ENCODE assay signal across 1 cellular context in the genomic region with DNA sequence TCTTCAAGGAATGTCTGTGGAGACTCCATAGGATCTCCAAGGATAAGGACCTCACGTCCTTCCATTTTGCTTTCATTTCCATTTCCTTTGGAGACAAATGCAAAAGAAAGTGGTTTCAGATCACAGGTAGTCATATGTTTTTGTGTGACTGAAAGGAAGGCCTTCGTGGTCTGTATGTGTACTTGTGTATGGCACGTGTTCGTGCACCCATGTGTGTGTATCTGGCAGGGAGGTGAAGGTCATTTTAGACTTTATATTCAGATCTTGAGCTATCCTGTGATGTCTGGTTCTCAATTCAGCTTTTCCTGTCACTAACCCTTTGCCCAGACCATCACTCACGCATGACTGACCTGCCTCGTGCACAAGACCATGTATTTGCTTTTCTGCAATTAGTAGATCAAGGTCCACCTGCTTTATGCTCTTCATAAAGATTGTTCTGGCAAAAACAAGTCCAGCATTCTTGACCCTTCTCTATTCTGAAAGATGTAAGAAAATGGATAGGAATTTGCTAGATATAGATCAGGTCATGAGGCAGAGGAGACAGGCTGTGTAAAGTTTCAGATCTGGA.
A peak's percentile ranks its signal among the peaks of the same experiment; 100 is the strongest.
TF ChIP-seq lines count a peak whose summit lies in the region.

No MANE protein-coding gene starts in this region.

TF ChIP-seq in HepG2, 621 proteins besides CTCF, POLR2A, EP300 and RAD21 (continued from another document and continues in another):
- TF ChIP-seq ZMAT3 (CRISPR knock-in tag; conservative IDR thresholded peaks at IDR 0.05) (no peak), ZBTB4 (CRISPR knock-in tag; IDR thresholded peaks at IDR 0.05; ENCODE audit: borderline replicate concordance) (no peak), GTF3A (CRISPR knock-in tag; conservative IDR thresholded peaks at IDR 0.05) (no peak), SP4 (CRISPR knock-in tag; IDR thresholded peaks at IDR 0.05) (no peak), HNRNPUL1 (IDR thresholded peaks at IDR 0.05; ENCODE audit: low read depth, low read length) (no peak), RBFOX2 (IDR thresholded peaks at IDR 0.05; ENCODE audit: low read depth, low read length) (no peak), TEAD2 (CRISPR knock-in tag; IDR thresholded peaks at IDR 0.05) (no peak), POLR2AphosphoS5 (IDR thresholded peaks at IDR 0.05; ENCODE audit: low read depth, low read length) (no peak), ZNF207 (IDR thresholded peaks at IDR 0.05; ENCODE audit: borderline replicate concordance) (no peak), MYC (CRISPR knock-in tag; IDR thresholded peaks at IDR 0.05; ENCODE audit: borderline replicate concordance) (no peak), HDAC2 (CRISPR knock-in tag; IDR thresholded peaks at IDR 0.05) (0 out of 2 replicates have a peak, but pooled peaks have one; percentile 65), HNRNPLL (IDR thresholded peaks at IDR 0.05; ENCODE audit: low read depth, low read length, poor library complexity, severe bottlenecking) (no peak), ZSCAN9 (CRISPR knock-in tag; IDR thresholded peaks at IDR 0.05; ENCODE audit: borderline replicate concordance) (peak; percentile 47; the same call in 1 of the 2 replicates), NR2F1 (CRISPR knock-in tag; IDR thresholded peaks at IDR 0.05) (no peak), AGO2 (optimal IDR thresholded peaks at IDR 0.05; ENCODE audit: low read depth, low read length) (no peak), TRIM22 (IDR thresholded peaks at IDR 0.05) (no peak), ZNF619 (CRISPR knock-in tag; IDR thresholded peaks at IDR 0.05) (no peak), TOPORS (CRISPR knock-in tag; IDR thresholded peaks at IDR 0.05) (no peak), NCOA5 (CRISPR knock-in tag; IDR thresholded peaks at IDR 0.05) (no peak), JUN (CRISPR knock-in tag; IDR thresholded peaks at IDR 0.05) (no peak), ZNF432 (CRISPR knock-in tag; IDR thresholded peaks at IDR 0.05; ENCODE audit: borderline replicate concordance) (no peak), TARDBP (CRISPR knock-in tag; IDR thresholded peaks at IDR 0.05) (0 out of 2 replicates have a peak, but pooled peaks have one; percentile 14), GLI4 (CRISPR knock-in tag; IDR thresholded peaks at IDR 0.05; ENCODE audit: borderline replicate concordance) (0 out of 2 replicates have a peak, but pooled peaks have one; percentile 32), RERE (CRISPR knock-in tag; IDR thresholded peaks at IDR 0.05; ENCODE audit: low read depth) (no peak), FOSL2 (CRISPR knock-in tag; IDR thresholded peaks at IDR 0.05) (peak; percentile 51), ZSCAN25 (CRISPR knock-in tag; IDR thresholded peaks at IDR 0.05) (0 out of 2 replicates have a peak, but pooled peaks have one; percentile 27), FOXA1 (IDR thresholded peaks at IDR 0.05) (no peak), FOXA1 (CRISPR knock-in tag; IDR thresholded peaks at IDR 0.05) (peak; percentile 64), ZNF225 (CRISPR knock-in tag; IDR thresholded peaks at IDR 0.05) (no peak), CSRNP1 (CRISPR knock-in tag; IDR thresholded peaks at IDR 0.05) (no peak), CC2D1A (CRISPR knock-in tag; IDR thresholded peaks at IDR 0.05) (no peak), KAT8 (CRISPR knock-in tag; IDR thresholded peaks at IDR 0.05) (0 out of 2 replicates have a peak, but pooled peaks have one; percentile 57), NAIF1 (CRISPR knock-in tag; IDR thresholded peaks at IDR 0.05; ENCODE audit: borderline replicate concordance) (no peak), ZNF674 (CRISPR knock-in tag; IDR thresholded peaks at IDR 0.05; ENCODE audit: low read depth) (no peak), ZNF235 (CRISPR knock-in tag; IDR thresholded peaks at IDR 0.05; ENCODE audit: borderline replicate concordance) (no peak), ISL2 (CRISPR knock-in tag; IDR thresholded peaks at IDR 0.05) (no peak), SP2 (CRISPR knock-in tag; IDR thresholded peaks at IDR 0.05) (no peak), ZMYM4 (CRISPR knock-in tag; IDR thresholded peaks at IDR 0.05) (0 out of 2 replicates have a peak, but pooled peaks have one; percentile 33), WIZ (CRISPR knock-in tag; IDR thresholded peaks at IDR 0.05) (no peak), SIX1 (CRISPR knock-in tag; IDR thresholded peaks at IDR 0.05; ENCODE audit: borderline replicate concordance) (no peak), FIP1L1 (IDR thresholded peaks at IDR 0.05; ENCODE audit: borderline replicate concordance, insufficient read depth, low read depth, low read length) (no peak), ZMAT5 (CRISPR knock-in tag; IDR thresholded peaks at IDR 0.05; ENCODE audit: borderline replicate concordance, low read depth) (no peak), HBP1 (CRISPR knock-in tag; IDR thresholded peaks at IDR 0.05; ENCODE audit: low read depth) (no peak), NR3C1 (CRISPR knock-in tag; IDR thresholded peaks at IDR 0.05) (no peak), ETS1 (CRISPR knock-in tag; IDR thresholded peaks at IDR 0.05) (no peak), IRF2 (CRISPR knock-in tag; IDR thresholded peaks at IDR 0.05) (no peak), TBP (CRISPR knock-in tag; IDR thresholded peaks at IDR 0.05) (no peak), ZNF879 (CRISPR knock-in tag; IDR thresholded peaks at IDR 0.05) (no peak)
- TF ChIP-seq, protein P1, sequence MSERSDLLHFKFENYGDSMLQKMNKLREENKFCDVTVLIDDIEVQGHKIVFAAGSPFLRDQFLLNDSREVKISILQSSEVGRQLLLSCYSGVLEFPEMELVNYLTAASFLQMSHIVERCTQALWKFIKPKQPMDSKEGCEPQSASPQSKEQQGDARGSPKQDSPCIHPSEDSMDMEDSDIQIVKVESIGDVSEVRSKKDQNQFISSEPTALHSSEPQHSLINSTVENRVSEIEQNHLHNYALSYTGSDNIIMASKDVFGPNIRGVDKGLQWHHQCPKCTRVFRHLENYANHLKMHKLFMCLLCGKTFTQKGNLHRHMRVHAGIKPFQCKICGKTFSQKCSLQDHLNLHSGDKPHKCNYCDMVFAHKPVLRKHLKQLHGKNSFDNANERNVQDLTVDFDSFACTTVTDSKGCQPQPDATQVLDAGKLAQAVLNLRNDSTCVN (CRISPR knock-in tag; IDR thresholded peaks at IDR 0.05; ENCODE audit: borderline replicate concordance): peak; percentile 29; the same call in 1 of the 2 replicates
- TF ChIP-seq, protein P2, sequence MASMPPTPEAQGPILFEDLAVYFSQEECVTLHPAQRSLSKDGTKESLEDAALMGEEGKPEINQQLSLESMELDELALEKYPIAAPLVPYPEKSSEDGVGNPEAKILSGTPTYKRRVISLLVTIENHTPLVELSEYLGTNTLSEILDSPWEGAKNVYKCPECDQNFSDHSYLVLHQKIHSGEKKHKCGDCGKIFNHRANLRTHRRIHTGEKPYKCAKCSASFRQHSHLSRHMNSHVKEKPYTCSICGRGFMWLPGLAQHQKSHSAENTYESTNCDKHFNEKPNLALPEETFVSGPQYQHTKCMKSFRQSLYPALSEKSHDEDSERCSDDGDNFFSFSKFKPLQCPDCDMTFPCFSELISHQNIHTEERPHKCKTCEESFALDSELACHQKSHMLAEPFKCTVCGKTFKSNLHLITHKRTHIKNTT (CRISPR knock-in tag; IDR thresholded peaks at IDR 0.05): no peak
